ENCODE assay signal across 21 cellular contexts in the genomic region with DNA sequence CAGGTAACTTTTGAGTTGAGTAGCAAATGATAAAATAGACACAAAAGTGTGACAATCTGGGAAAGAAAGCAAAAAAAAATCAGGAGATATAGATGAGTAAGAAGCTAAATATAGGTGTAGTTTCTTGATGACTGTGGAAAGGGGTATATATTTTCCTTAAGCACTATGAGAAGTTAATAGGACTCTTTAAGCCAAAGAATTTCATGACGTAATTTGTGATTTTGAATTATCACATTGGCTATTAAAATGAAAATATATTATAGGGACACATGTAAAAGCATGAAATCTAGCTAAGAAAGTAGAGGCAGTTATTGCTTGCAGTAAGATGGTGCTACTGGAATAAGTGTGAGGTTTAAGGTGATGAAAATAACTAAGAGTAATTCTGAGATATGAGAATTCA.
"Had no signal": no experiment of that assay in that cellular context is flagged by ENCODE, and none has a peak within 500 bp of the region (broad histone marks: within the 10 kb centered on the region; RNA-seq: fewer than 3 reads in every experiment).

No MANE protein-coding gene starts in this region.

- H3K36me3 ChIP-seq: esophagus squamous epithelium, gastroesophageal sphincter, spleen, tibial nerve, upper lobe of right lung had no signal

- H3K27ac Mint-ChIP-seq: naive thymus-derived CD4-positive, alpha-beta T cell; nephron progenitor cell; stimulated activated naive B cell treated with anti-CD40 and anti-IgM and Interleukin-4, amounts not matched to agents 10 μg/mL and 1 μg/mL and 100 μg/mL, for 72 hours; stimulated activated naive CD8-positive, alpha-beta T cell treated with anti-CD3 and anti-CD28 coated beads, Interleukin-15, amount 100 ng/mL, for 72 hours had no signal

- H3K9me3 ChIP-seq: esophagus squamous epithelium, gastroesophageal sphincter, psoas muscle, spleen, testis, tibial nerve, upper lobe of right lung had no signal

- H3K36me3 Mint-ChIP-seq: naive thymus-derived CD4-positive, alpha-beta T cell; stimulated activated naive B cell treated with anti-CD40 and anti-IgM and Interleukin-4, amounts not matched to agents 10 μg/mL and 1 μg/mL and 100 μg/mL, for 72 hours had no signal

- H3K27me3 Mint-ChIP-seq: naive thymus-derived CD4-positive, alpha-beta T cell; stimulated activated naive B cell treated with anti-CD40 and anti-IgM and Interleukin-4, amounts not matched to agents 10 μg/mL and 1 μg/mL and 100 μg/mL, for 72 hours; stimulated activated naive CD8-positive, alpha-beta T cell treated with anti-CD3 and anti-CD28 coated beads, Interleukin-15, amount 100 ng/mL, for 72 hours had no signal

- H3K9me3 Mint-ChIP-seq: nephron progenitor cell had no signal

- ATAC-seq: gastroesophageal sphincter; left lobe of liver; naive thymus-derived CD4-positive, alpha-beta T cell; psoas muscle; sciatic nerve; stimulated activated naive B cell treated with anti-CD40 and anti-IgM and Interleukin-4, amounts not matched to agents 10 μg/mL and 1 μg/mL and 100 μg/mL, for 72 hours; stimulated activated naive CD8-positive, alpha-beta T cell treated with anti-CD3 and anti-CD28 coated beads, Interleukin-15, amount 100 ng/mL, for 72 hours; upper lobe of right lung had no signal

- DNase-seq: effector memory CD4-positive, alpha-beta T cell; esophagus squamous epithelium; foreskin fibroblast; glutamatergic neuron; mammary epithelial cell; naive thymus-derived CD4-positive, alpha-beta T cell; nephron progenitor cell; psoas muscle; retina; spleen; stimulated activated CD4-positive, alpha-beta T cell treated with anti-CD3 and anti-CD28 coated beads, Interleukin-15, amount 100 ng/mL, for 24 hours; stimulated activated CD4-positive, alpha-beta T cell treated with anti-CD3 and anti-CD28 coated beads, Interleukin-1b, Interleukin-23, amount 100 ng/mL, for 48 hours; stimulated activated CD4-positive, alpha-beta T cell treated with anti-CD3 and anti-CD28 coated beads, Interleukin-4, amount 100 ng/mL, for 4 hours; stimulated activated naive B cell treated with anti-CD40 and anti-IgM and Interleukin-4, amounts not matched to agents 10 μg/mL and 1 μg/mL and 100 μg/mL, for 72 hours; stimulated activated naive CD8-positive, alpha-beta T cell treated with anti-CD3 and anti-CD28 coated beads, Interleukin-15, amount 100 ng/mL, for 72 hours; testis; upper lobe of right lung had no signal

- H3K27ac ChIP-seq: esophagus squamous epithelium, gastroesophageal sphincter, psoas muscle, spleen, testis, tibial nerve, upper lobe of right lung had no signal

- H3K4me3 Mint-ChIP-seq: naive thymus-derived CD4-positive, alpha-beta T cell; stimulated activated naive B cell treated with anti-CD40 and anti-IgM and Interleukin-4, amounts not matched to agents 10 μg/mL and 1 μg/mL and 100 μg/mL, for 72 hours; stimulated activated naive CD8-positive, alpha-beta T cell treated with anti-CD3 and anti-CD28 coated beads, Interleukin-15, amount 100 ng/mL, for 72 hours had no signal

- H3K27me3 ChIP-seq: esophagus squamous epithelium, gastroesophageal sphincter, spleen, testis, tibial nerve, upper lobe of right lung had no signal

- H3K4me3 ChIP-seq: esophagus squamous epithelium, gastroesophageal sphincter, psoas muscle, spleen, testis, tibial nerve, upper lobe of right lung had no signal

- H3K4me1 ChIP-seq: esophagus squamous epithelium, gastroesophageal sphincter, psoas muscle, spleen, testis, tibial nerve, upper lobe of right lung had no signal

- H3K4me1 Mint-ChIP-seq: naive thymus-derived CD4-positive, alpha-beta T cell; stimulated activated naive B cell treated with anti-CD40 and anti-IgM and Interleukin-4, amounts not matched to agents 10 μg/mL and 1 μg/mL and 100 μg/mL, for 72 hours; stimulated activated naive CD8-positive, alpha-beta T cell treated with anti-CD3 and anti-CD28 coated beads, Interleukin-15, amount 100 ng/mL, for 72 hours had no signal
